ENCODE assay signal across 1 cellular context in genomic region chr2:79977782-79978181, GRCh38.
TF ChIP-seq lines count a peak whose summit lies in the region.

No MANE protein-coding gene starts in this region.

TF ChIP-seq in WTC11, 78 proteins besides CTCF, POLR2A, EP300 and RAD21 (continued from another document):
- TF ChIP-seq USF2 (CRISPR knock-in tag; IDR thresholded peaks at IDR 0.05), result no peak
